In genomic region chr6:145327497-145328055, GRCh38 we compare ENCODE assay signal across 21 cellular contexts.
DNase-seq lines count a peak whose midpoint lies in the region; ATAC-seq and TF ChIP-seq lines count a peak whose summit lies in the region.
"Had no signal": no experiment of that assay in that cellular context is flagged by ENCODE, and none has a peak within 500 bp of the region (broad histone marks: within the 10 kb centered on the region; RNA-seq: fewer than 3 reads in every experiment).

No MANE protein-coding gene starts in this region.

- H3K9ac ChIP-seq in adipocyte (ENCODE audit: low read length) (no peak overlapping the region), smooth muscle cell (ENCODE audit: low read depth) (no peak overlapping the region)

- no peaks in the 10 kb centered on the region for H3K79me2 ChIP-seq in smooth muscle cell (ENCODE audit: low read depth)

- H3K4me1 ChIP-seq in adipocyte (ENCODE audit: control insufficient read depth, insufficient read depth, low read length) (peaks cover 6% of the 10 kb centered on the region), smooth muscle cell (ENCODE audit: low read depth) (peaks cover 8% of the 10 kb centered on the region)

- H3K27ac ChIP-seq in smooth muscle cell (ENCODE audit: low read depth), result no peak overlapping the region
- H3K27ac ChIP-seq: 22Rv1, C4-2B had no signal

- TF ChIP-seq CTCF in smooth muscle cell (IDR thresholded peaks at IDR 0.05; ENCODE audit: borderline replicate concordance, insufficient read depth, poor library complexity, severe bottlenecking), result no peak

- no peak overlapping the region for H3K4me2 ChIP-seq in smooth muscle cell

- H3K4me3 ChIP-seq in adipocyte (ENCODE audit: low read length) (no peak overlapping the region), smooth muscle cell (no peak overlapping the region)
- H3K4me3 ChIP-seq: K562, MG63 had no signal

- H3K9me3 ChIP-seq in adipocyte (ENCODE audit: control insufficient read depth, low read length) (no peaks in the 10 kb centered on the region), smooth muscle cell (replicated peaks; ENCODE audit: low read depth) (no peaks in the 10 kb centered on the region)
- H3K9me3 ChIP-seq: MG63 had no signal

- no peak overlapping the region for H2AFZ ChIP-seq in smooth muscle cell (ENCODE audit: low read depth)

- 85% methylated on average over 3 of the region's 3 CpGs for WGBS in smooth muscle cell (ENCODE audit: low lambda C conversion rate)

- DNase-seq in NCI-H526 (lab: John Stamatoyannopoulos, UW) (peak; percentile 9 to 28), NCI-H526 treated with DMSO at 0.1 percent for 48 hours (lab: John Stamatoyannopoulos, UW) (no peak), adipocyte (ENCODE audit: low read depth) (peak; percentile 16), islet precursor cell (peak; percentile 86), renal cortical epithelial cell (ENCODE audit: low read depth) (peak; percentile 7), iPS-NIHi11 (ENCODE audit: low spot score) (no peak), smooth muscle cell (lab: John Stamatoyannopoulos, UW; ENCODE audit: unreplicated experiment) (no peak)
- DNase-seq: Calu3; CD8-positive, alpha-beta memory T cell; DMS53; GF-D8; H9; HFFc6; MG63; NCI-H1694 treated with DMSO at 0.1 percent for 48 hours; NCI-H2107; Right ventricle myocardium superior had no signal

- H3F3A ChIP-seq in smooth muscle cell (ENCODE audit: low read depth), result no peaks in the 10 kb centered on the region

- ATAC-seq in GM19395 (IDR thresholded peaks at IDR 0.05; ENCODE audit: unreplicated experiment), result no peak
- ATAC-seq: K562 had no signal

- no peaks in the 10 kb centered on the region for H4K20me1 ChIP-seq in smooth muscle cell (ENCODE audit: low read depth)

- H3K36me3 ChIP-seq in adipocyte (ENCODE audit: control insufficient read depth, insufficient read depth, low read length, severe bottlenecking) (no peaks in the 10 kb centered on the region), smooth muscle cell (ENCODE audit: low read depth) (no peaks in the 10 kb centered on the region)
- H3K36me3 ChIP-seq: MG63 had no signal

- H3K27me3 ChIP-seq in adipocyte (replicated peaks; ENCODE audit: control insufficient read depth, insufficient read depth, low read length), result no peaks in the 10 kb centered on the region
- H3K27me3 ChIP-seq in smooth muscle cell (ENCODE audit: low read depth), result no peaks in the 10 kb centered on the region
- H3K27me3 ChIP-seq: MG63 had no signal

Comparison
In these comparisons a context has a peak if more than half of its experiments do, and no peak if none do; other contexts are left out.
1. DNase-seq: peak in NCI-H526 (2 of 2), adipocyte (single experiment), islet precursor cell (single experiment) and renal cortical epithelial cell (single experiment); none in NCI-H526 treated with DMSO at 0.1 percent for 48 hours (single experiment), iPS-NIHi11 (single experiment) and smooth muscle cell (single experiment).